Comparison of ENCODE assay signal across 8 cellular contexts in genomic region chr2:27735263-27735904, GRCh38. TPM values are rescaled to one million over a fixed set of nuclear protein-coding genes. Genes with fewer than 3 reads are reported as not detected.
DNase-seq lines count a peak whose midpoint lies in the region; ATAC-seq and TF ChIP-seq lines count a peak whose summit lies in the region.

No MANE protein-coding gene starts in this region.

- H3K9me3 Mint-ChIP-seq in activated CD4-positive, alpha-beta memory T cell treated with anti-CD3 and anti-CD28 coated beads, Interleukin-2, amount 10 ng/mL, durations not matched to agents 7 days and 5 days, result peaks cover 4% of the 10 kb centered on the region

- H3K27me3 ChIP-seq in GM23248 (replicated peaks; ENCODE audit: insufficient read depth) (no peaks in the 10 kb centered on the region), left lung (no peaks in the 10 kb centered on the region)

- no peaks in the 10 kb centered on the region for H3K9me2 ChIP-seq in GM23248 (ENCODE audit: insufficient read depth)

- H3F3A ChIP-seq in GM23248 (ENCODE audit: insufficient read depth), result peaks cover 26% of the 10 kb centered on the region

- H3K36me3 ChIP-seq in GM23248 (ENCODE audit: low read depth) (no peaks in the 10 kb centered on the region), left lung (no peaks in the 10 kb centered on the region)

- peak overlapping the region; percentile 73 for H3K9ac ChIP-seq in GM23248

- H3K4me1 ChIP-seq in GM23248 (ENCODE audit: insufficient read depth) (peaks cover 20% of the 10 kb centered on the region), left lung (peaks cover 10 to 44% of the 10 kb centered on the region in 2 donors)

- peaks cover 9% of the 10 kb centered on the region for H3K4me1 Mint-ChIP-seq in activated CD4-positive, alpha-beta memory T cell treated with anti-CD3 and anti-CD28 coated beads, Interleukin-2, amount 10 ng/mL, durations not matched to agents 7 days and 5 days

- H3K36me3 Mint-ChIP-seq in activated CD4-positive, alpha-beta memory T cell treated with anti-CD3 and anti-CD28 coated beads, Interleukin-2, amount 10 ng/mL, durations not matched to agents 7 days and 5 days (ENCODE audit: low read depth), result no peaks in the 10 kb centered on the region

- WGBS in GM23248 (ENCODE audit: low coverage in 1 of 2, low lambda C conversion rate in 2 of 2, missing lambda C conversion rate in 2 of 2), 2 experiments, result 3 to 5% methylated on average over 37 to 51 of the region's 51 CpGs

- H3K27ac ChIP-seq in GM23248 (peak overlapping the region; percentile 27; the same call in 1 of the 2 replicates), left lung (peak overlapping the region; percentile 82 to 86)

- DNase-seq in GM23248 (peak; percentile 84), ecto neural progenitor cell (ENCODE audit: low spot score) (peak; percentile 73), left lung (peak; percentile 86 to 92), KG1 (lab: John Stamatoyannopoulos, UW) (no peak), GM19238 (ENCODE audit: insufficient read length, low spot score) (no peak), COLO829 (ENCODE audit: low spot score) (no peak)
- peak; percentile 44 for DNase-seq in activated CD4-positive, alpha-beta memory T cell treated with anti-CD3 and anti-CD28 coated beads, Interleukin-2, amount 10 ng/mL, durations not matched to agents 7 days and 5 days
- DNase-seq in stimulated activated CD4-positive, alpha-beta T cell treated with anti-CD3 and anti-CD28 coated beads, Interleukin-1b, Interleukin-23, amount 100 ng/mL, for 48 hours, result peak; percentile 69

- peak overlapping the region; percentile 84 for H2AFZ ChIP-seq in GM23248

- CTCF ChIA-PET in activated CD4-positive, alpha-beta memory T cell treated with anti-CD3 and anti-CD28 coated beads, Interleukin-2, amount 10 ng/mL, durations not matched to agents 7 days and 5 days (lab: Charles Lee), result interaction anchor here (1.7 kb wide), 1 partner anchor 12 kb away, joined by 7 read pairs; no protein-coding TSS in a partner anchor

- H3K4me3 ChIP-seq in GM23248 (peak overlapping the region; percentile 67), left lung (peak overlapping the region; percentile 36 to 37)

- no peak overlapping the region for H3K27ac Mint-ChIP-seq in activated CD4-positive, alpha-beta memory T cell treated with anti-CD3 and anti-CD28 coated beads, Interleukin-2, amount 10 ng/mL, durations not matched to agents 7 days and 5 days

- TF ChIP-seq CTCF in left lung (IDR thresholded peaks at IDR 0.05), result no peak

- no peak overlapping the region for H3K4me3 Mint-ChIP-seq in activated CD4-positive, alpha-beta memory T cell treated with anti-CD3 and anti-CD28 coated beads, Interleukin-2, amount 10 ng/mL, durations not matched to agents 7 days and 5 days

- POLR2A ChIA-PET in activated CD4-positive, alpha-beta memory T cell treated with anti-CD3 and anti-CD28 coated beads, Interleukin-2, amount 10 ng/mL, durations not matched to agents 7 days and 5 days (lab: Charles Lee), result no interaction called here

- H3K9me3 ChIP-seq in GM23248 (ENCODE audit: low read depth) (no peaks in the 10 kb centered on the region), left lung (no peaks in the 10 kb centered on the region)

- intact Hi-C loops in left lung (cut with DNase I), result no loop called here

- peak overlapping the region; percentile 73 for H3K4me2 ChIP-seq in GM23248 (ENCODE audit: unreplicated experiment)

- in situ Hi-C loops in GM23248 (cut with MboI), result no loop called here

- H3K27me3 Mint-ChIP-seq in activated CD4-positive, alpha-beta memory T cell treated with anti-CD3 and anti-CD28 coated beads, Interleukin-2, amount 10 ng/mL, durations not matched to agents 7 days and 5 days, result no peaks in the 10 kb centered on the region

- H4K20me1 ChIP-seq in GM23248 (ENCODE audit: insufficient read depth), result no peaks in the 10 kb centered on the region

- no peaks in the 10 kb centered on the region for H3K79me2 ChIP-seq in GM23248 (ENCODE audit: insufficient read depth)

- peak; percentile 97 for ATAC-seq in left lung

RNA-seq across cellular contexts. Expression of gene MRPL33, which starts 36.1 kb away (rescaled TPM):
- total RNA-seq in GM23248 (2014; rRNA removed; shearing (Covaris generic)), result 24.2 and 70.8 TPM in 2 replicates
- 338 and 340 TPM in 2 replicates for polyA plus RNA-seq in GM23248 (2016; fragmentation: Nextera tagmentation; extraction: Ambion mirVana)
- total RNA-seq in activated CD4-positive, alpha-beta memory T cell treated with anti-CD3 and anti-CD28 coated beads, Interleukin-2, amount 10 ng/mL, durations not matched to agents 7 days and 5 days, result 10 to 100 TPM; 58.4 to 58.6 TPM
- 100 to 1,000 TPM in 1 of 2 donors, 10 to 100 TPM in 1; 75.2 to 110 TPM for total RNA-seq in left lung

Comparison
In these comparisons a context has a peak if more than half of its experiments do, and no peak if none do; other contexts are left out.
1. DNase-seq: peak in GM23248 (single experiment), activated CD4-positive, alpha-beta memory T cell treated with anti-CD3 and anti-CD28 coated beads, Interleukin-2, amount 10 ng/mL, durations not matched to agents 7 days and 5 days (single experiment), ecto neural progenitor cell (single experiment), left lung (2 of 2) and stimulated activated CD4-positive, alpha-beta T cell treated with anti-CD3 and anti-CD28 coated beads, Interleukin-1b, Interleukin-23, amount 100 ng/mL, for 48 hours (single experiment); none in KG1 (single experiment), GM19238 (single experiment) and COLO829 (single experiment).